3 cellular contexts compared by ENCODE assay signal in the genomic region with DNA sequence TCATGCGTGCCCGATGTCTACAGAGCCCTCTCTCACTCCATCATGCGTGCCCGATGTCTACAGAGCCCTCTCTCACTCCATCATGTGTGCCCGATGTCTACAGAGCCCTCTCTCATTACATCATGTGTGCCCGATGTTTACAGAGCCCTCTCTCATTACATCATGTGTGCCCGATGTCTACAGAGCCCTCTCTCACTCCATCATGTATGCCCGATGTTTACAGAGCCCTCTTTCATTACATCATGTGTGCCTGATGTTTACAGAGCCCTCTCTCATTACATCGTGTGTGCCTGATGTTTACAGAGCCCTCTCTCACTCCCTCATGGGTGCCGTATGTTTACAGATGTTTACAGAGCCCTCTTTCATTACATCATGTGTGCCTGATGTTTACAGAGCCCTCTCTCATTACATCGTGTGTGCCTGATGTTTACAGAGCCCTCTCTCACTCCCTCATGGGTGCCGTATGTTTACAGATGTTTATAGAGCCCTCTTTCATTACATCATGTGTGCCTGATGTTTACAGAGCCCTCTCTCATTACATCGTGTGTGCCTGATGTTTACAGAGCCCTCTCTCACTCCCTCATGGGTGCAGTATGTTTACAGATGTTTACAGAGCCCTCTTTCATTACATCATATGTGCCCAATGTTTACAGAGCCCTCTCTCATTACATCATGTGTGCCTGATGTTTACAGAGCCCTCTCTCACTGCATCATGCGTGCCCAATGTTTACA.
A peak's percentile ranks its signal among the peaks of the same experiment; 100 is the strongest.
TF ChIP-seq lines count a peak whose summit lies in the region.
"Not testable (repeated sequence)": the region's sequence is repeated elsewhere in the genome, so short reads cannot be mapped to it uniquely, and the experiment has no call there.

No MANE protein-coding gene starts in this region.

TF ChIP-seq in HEK293, 187 proteins besides CTCF, POLR2A, EP300 and RAD21:
- TF ChIP-seq, protein P1, sequence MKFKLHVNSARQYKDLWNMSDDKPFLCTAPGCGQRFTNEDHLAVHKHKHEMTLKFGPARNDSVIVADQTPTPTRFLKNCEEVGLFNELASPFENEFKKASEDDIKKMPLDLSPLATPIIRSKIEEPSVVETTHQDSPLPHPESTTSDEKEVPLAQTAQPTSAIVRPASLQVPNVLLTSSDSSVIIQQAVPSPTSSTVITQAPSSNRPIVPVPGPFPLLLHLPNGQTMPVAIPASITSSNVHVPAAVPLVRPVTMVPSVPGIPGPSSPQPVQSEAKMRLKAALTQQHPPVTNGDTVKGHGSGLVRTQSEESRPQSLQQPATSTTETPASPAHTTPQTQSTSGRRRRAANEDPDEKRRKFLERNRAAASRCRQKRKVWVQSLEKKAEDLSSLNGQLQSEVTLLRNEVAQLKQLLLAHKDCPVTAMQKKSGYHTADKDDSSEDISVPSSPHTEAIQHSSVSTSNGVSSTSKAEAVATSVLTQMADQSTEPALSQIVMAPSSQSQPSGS (tag by site-specific recombination; IDR thresholded peaks at IDR 0.05; ENCODE audit: low read depth) = peak; percentile 44; the same call in 1 of the 2 replicates
- TF ChIP-seq ZBTB21 (tag by site-specific recombination; IDR thresholded peaks at IDR 0.05) = peak; percentile 76
- 0 out of 2 replicates have a peak, but pooled peaks have one; percentile 49 for TF ChIP-seq ZSCAN16 (tag by site-specific recombination; IDR thresholded peaks at IDR 0.05)

TF ChIP-seq in WTC11, 78 proteins besides CTCF, POLR2A, EP300 and RAD21:
- TF ChIP-seq GABPB1 (CRISPR knock-in tag; IDR thresholded peaks at IDR 0.05) = peak; percentile 37; the same call in 1 of the 2 replicates
TF ChIP-seq in WTC11: peak in this region for 1; not testable (repeated sequence) for 77.

TF ChIP-seq in HepG2, 621 proteins besides CTCF, POLR2A, EP300 and RAD21:
- peak; percentile 80; the same call in 1 of the 2 replicates for TF ChIP-seq ZNF746 (CRISPR knock-in tag; IDR thresholded peaks at IDR 0.05)
- TF ChIP-seq, protein P2, sequence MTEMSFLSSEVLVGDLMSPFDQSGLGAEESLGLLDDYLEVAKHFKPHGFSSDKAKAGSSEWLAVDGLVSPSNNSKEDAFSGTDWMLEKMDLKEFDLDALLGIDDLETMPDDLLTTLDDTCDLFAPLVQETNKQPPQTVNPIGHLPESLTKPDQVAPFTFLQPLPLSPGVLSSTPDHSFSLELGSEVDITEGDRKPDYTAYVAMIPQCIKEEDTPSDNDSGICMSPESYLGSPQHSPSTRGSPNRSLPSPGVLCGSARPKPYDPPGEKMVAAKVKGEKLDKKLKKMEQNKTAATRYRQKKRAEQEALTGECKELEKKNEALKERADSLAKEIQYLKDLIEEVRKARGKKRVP (CRISPR knock-in tag; IDR thresholded peaks at IDR 0.05) = peak in 1 of 2 experiments; percentile 57; a peak in 2 of 4 replicates
- TF ChIP-seq FOXA3 (CRISPR knock-in tag; IDR thresholded peaks at IDR 0.05) = peak; percentile 67; the same call in 1 of the 2 replicates
- 0 out of 2 replicates have a peak, but pooled peaks have one; percentile 11 for TF ChIP-seq HHEX (CRISPR knock-in tag; IDR thresholded peaks at IDR 0.05)
- not testable (repeated sequence) for TF ChIP-seq FOXP1 (IDR thresholded peaks at IDR 0.05)
- peak; percentile 16; the same call in 1 of the 2 replicates for TF ChIP-seq FOXP1 (CRISPR knock-in tag; IDR thresholded peaks at IDR 0.05)
- TF ChIP-seq, protein P3, sequence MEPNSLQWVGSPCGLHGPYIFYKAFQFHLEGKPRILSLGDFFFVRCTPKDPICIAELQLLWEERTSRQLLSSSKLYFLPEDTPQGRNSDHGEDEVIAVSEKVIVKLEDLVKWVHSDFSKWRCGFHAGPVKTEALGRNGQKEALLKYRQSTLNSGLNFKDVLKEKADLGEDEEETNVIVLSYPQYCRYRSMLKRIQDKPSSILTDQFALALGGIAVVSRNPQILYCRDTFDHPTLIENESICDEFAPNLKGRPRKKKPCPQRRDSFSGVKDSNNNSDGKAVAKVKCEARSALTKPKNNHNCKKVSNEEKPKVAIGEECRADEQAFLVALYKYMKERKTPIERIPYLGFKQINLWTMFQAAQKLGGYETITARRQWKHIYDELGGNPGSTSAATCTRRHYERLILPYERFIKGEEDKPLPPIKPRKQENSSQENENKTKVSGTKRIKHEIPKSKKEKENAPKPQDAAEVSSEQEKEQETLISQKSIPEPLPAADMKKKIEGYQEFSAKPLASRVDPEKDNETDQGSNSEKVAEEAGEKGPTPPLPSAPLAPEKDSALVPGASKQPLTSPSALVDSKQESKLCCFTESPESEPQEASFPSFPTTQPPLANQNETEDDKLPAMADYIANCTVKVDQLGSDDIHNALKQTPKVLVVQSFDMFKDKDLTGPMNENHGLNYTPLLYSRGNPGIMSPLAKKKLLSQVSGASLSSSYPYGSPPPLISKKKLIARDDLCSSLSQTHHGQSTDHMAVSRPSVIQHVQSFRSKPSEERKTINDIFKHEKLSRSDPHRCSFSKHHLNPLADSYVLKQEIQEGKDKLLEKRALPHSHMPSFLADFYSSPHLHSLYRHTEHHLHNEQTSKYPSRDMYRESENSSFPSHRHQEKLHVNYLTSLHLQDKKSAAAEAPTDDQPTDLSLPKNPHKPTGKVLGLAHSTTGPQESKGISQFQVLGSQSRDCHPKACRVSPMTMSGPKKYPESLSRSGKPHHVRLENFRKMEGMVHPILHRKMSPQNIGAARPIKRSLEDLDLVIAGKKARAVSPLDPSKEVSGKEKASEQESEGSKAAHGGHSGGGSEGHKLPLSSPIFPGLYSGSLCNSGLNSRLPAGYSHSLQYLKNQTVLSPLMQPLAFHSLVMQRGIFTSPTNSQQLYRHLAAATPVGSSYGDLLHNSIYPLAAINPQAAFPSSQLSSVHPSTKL (CRISPR knock-in tag; IDR thresholded peaks at IDR 0.05) = 0 out of 2 replicates have a peak, but pooled peaks have one; percentile 11
- TF ChIP-seq BHLHE40 (IDR thresholded peaks at IDR 0.05; ENCODE audit: low read length) = peak; percentile 12; the same call in 1 of the 2 replicates
TF ChIP-seq in HepG2: peak in this region for 7; not testable (repeated sequence) for 614.
